ENCODE assay signal across 13 cellular contexts in genomic region chr3:133659806-133660205, GRCh38. TPM values are rescaled to one million over a fixed set of nuclear protein-coding genes. Genes with fewer than 3 reads are reported as not detected.
DNase-seq lines count a peak whose midpoint lies in the region; ATAC-seq and TF ChIP-seq lines count a peak whose summit lies in the region.
"Had no signal": no experiment of that assay in that cellular context is flagged by ENCODE, and none has a peak within 500 bp of the region (broad histone marks: within the 10 kb centered on the region; RNA-seq: fewer than 3 reads in every experiment).

No MANE protein-coding gene starts in this region.

- no peaks in the 10 kb centered on the region for H3K9me2 ChIP-seq in Loucy (replicated peaks; ENCODE audit: low read depth, low read length)

- no peak for TF ChIP-seq CTCF in Loucy (conservative IDR thresholded peaks at IDR 0.05; ENCODE audit: low read length)

- H3K4me2 ChIP-seq in Loucy (ENCODE audit: low read depth, low read length, poor library complexity, severe bottlenecking) = peak overlapping the region; percentile 93

- H3K79me2 ChIP-seq in Loucy (ENCODE audit: insufficient read depth, low read length) = peaks cover 77% of the 10 kb centered on the region

- peak overlapping the region; percentile 92 for H3K4me3 ChIP-seq in Loucy (ENCODE audit: low read length, poor library complexity, severe bottlenecking)
- H3K4me3 ChIP-seq in neuron (ENCODE audit: low read length) = peak overlapping the region; percentile 78
- H3K4me3 ChIP-seq: lung, thyroid gland had no signal

- no peaks in the 10 kb centered on the region for H3K9me3 Mint-ChIP-seq in activated T-cell treated with anti-CD3 and anti-CD28 coated beads, Interleukin-2, amount 50 U/mL, for 24 hours
- no peaks in the 10 kb centered on the region for H3K9me3 Mint-ChIP-seq in activated naive CD8-positive, alpha-beta T cell treated with anti-CD3 and anti-CD28 coated beads, Interleukin-2, amount 50 U/mL, for 24 hours

- no peak for DNase-seq in activated T-cell treated with anti-CD3 and anti-CD28 coated beads, Interleukin-2, amount 50 U/mL, for 24 hours
- no peak for DNase-seq in activated T-cell treated with anti-CD3 and anti-CD28 coated beads, Interleukin-2, amount 50 U/mL, for 48 hours
- DNase-seq in activated naive CD8-positive, alpha-beta T cell treated with anti-CD3 and anti-CD28 coated beads, Interleukin-2, amount 50 U/mL, for 24 hours = no peak
- DNase-seq in stimulated activated CD4-positive, alpha-beta T cell treated with anti-CD3 and anti-CD28 coated beads, Interleukin-2, amount 100 ng/mL, for 48 hours = no peak
- no peak for DNase-seq in ureter (ENCODE audit: low spot score)
- no peak for DNase-seq in GM19238 (ENCODE audit: insufficient read length, low spot score)
- DNase-seq: NCI-H1092, NCI-H510A treated with DMSO at 0.1 percent for 48 hours, thyroid gland had no signal

- peaks cover 30% of the 10 kb centered on the region for H3K36me3 ChIP-seq in Loucy (ENCODE audit: insufficient read depth, low read length)
- H3K36me3 ChIP-seq in neuron (ENCODE audit: insufficient read depth, low read length) = peaks cover 46% of the 10 kb centered on the region

- H4K20me1 ChIP-seq in Loucy (ENCODE audit: insufficient read depth, low read length, poor library complexity, severe bottlenecking) = peaks cover 52% of the 10 kb centered on the region

- H2AFZ ChIP-seq in Loucy (ENCODE audit: low read length) (no peak overlapping the region), neuron (ENCODE audit: low read depth, low read length) (no peak overlapping the region)

- ATAC-seq in activated naive CD8-positive, alpha-beta T cell treated with anti-CD3 and anti-CD28 coated beads, Interleukin-2, amount 50 U/mL, for 24 hours = no peak

- peaks cover 40% of the 10 kb centered on the region for H3K4me1 Mint-ChIP-seq in activated T-cell treated with anti-CD3 and anti-CD28 coated beads, Interleukin-2, amount 50 U/mL, for 24 hours (ENCODE audit: low read depth)
- peaks cover 37% of the 10 kb centered on the region for H3K4me1 Mint-ChIP-seq in activated naive CD8-positive, alpha-beta T cell treated with anti-CD3 and anti-CD28 coated beads, Interleukin-2, amount 50 U/mL, for 24 hours

- no peaks in the 10 kb centered on the region for H3F3A ChIP-seq in Loucy (ENCODE audit: low read depth)

- no peaks in the 10 kb centered on the region for H3K27me3 Mint-ChIP-seq in activated T-cell treated with anti-CD3 and anti-CD28 coated beads, Interleukin-2, amount 50 U/mL, for 24 hours
- no peaks in the 10 kb centered on the region for H3K27me3 Mint-ChIP-seq in activated naive CD8-positive, alpha-beta T cell treated with anti-CD3 and anti-CD28 coated beads, Interleukin-2, amount 50 U/mL, for 24 hours

- peak overlapping the region; percentile 97 for H3K9ac ChIP-seq in Loucy (ENCODE audit: low read depth, low read length, poor library complexity, severe bottlenecking)

- H3K27ac Mint-ChIP-seq in activated T-cell treated with anti-CD3 and anti-CD28 coated beads, Interleukin-2, amount 50 U/mL, for 24 hours = peak overlapping the region; percentile 31
- peak overlapping the region; percentile 44 for H3K27ac Mint-ChIP-seq in activated naive CD8-positive, alpha-beta T cell treated with anti-CD3 and anti-CD28 coated beads, Interleukin-2, amount 50 U/mL, for 24 hours

- peak overlapping the region; percentile 99 for H3K4me3 Mint-ChIP-seq in activated T-cell treated with anti-CD3 and anti-CD28 coated beads, Interleukin-2, amount 50 U/mL, for 24 hours
- H3K4me3 Mint-ChIP-seq in activated naive CD8-positive, alpha-beta T cell treated with anti-CD3 and anti-CD28 coated beads, Interleukin-2, amount 50 U/mL, for 24 hours = peak overlapping the region; percentile 97

- peaks cover 76% of the 10 kb centered on the region for H3K36me3 Mint-ChIP-seq in activated T-cell treated with anti-CD3 and anti-CD28 coated beads, Interleukin-2, amount 50 U/mL, for 24 hours (ENCODE audit: low read depth)
- peaks cover 43% of the 10 kb centered on the region for H3K36me3 Mint-ChIP-seq in activated naive CD8-positive, alpha-beta T cell treated with anti-CD3 and anti-CD28 coated beads, Interleukin-2, amount 50 U/mL, for 24 hours (ENCODE audit: low read depth)

- no peaks in the 10 kb centered on the region for H3K27me3 ChIP-seq in Loucy (ENCODE audit: insufficient read depth, low read length, poor library complexity, severe bottlenecking)
- no peaks in the 10 kb centered on the region for H3K27me3 ChIP-seq in neuron (ENCODE audit: insufficient read depth, low read length)
- H3K27me3 ChIP-seq: SJSA1, thyroid gland had no signal

- H3K4me1 ChIP-seq in Loucy (ENCODE audit: insufficient read depth, low read length, poor library complexity, severe bottlenecking) (peaks cover 49% of the 10 kb centered on the region), neuron (ENCODE audit: insufficient read depth, low read length) (peaks cover 25% of the 10 kb centered on the region)

- H3K9me3 ChIP-seq in Loucy (ENCODE audit: insufficient read depth, low read depth, low read length) (no peaks in the 10 kb centered on the region), neuron (ENCODE audit: low read length) (no peaks in the 10 kb centered on the region)
- H3K9me3 ChIP-seq: SJSA1, thyroid gland had no signal

RNA-seq across cellular contexts. Expression of gene TOPBP1, which starts 1.9 kb away (rescaled TPM):
- 21.1 TPM for total RNA-seq in ureter
